ENCODE assay signal across 2 cellular contexts in the genomic region with DNA sequence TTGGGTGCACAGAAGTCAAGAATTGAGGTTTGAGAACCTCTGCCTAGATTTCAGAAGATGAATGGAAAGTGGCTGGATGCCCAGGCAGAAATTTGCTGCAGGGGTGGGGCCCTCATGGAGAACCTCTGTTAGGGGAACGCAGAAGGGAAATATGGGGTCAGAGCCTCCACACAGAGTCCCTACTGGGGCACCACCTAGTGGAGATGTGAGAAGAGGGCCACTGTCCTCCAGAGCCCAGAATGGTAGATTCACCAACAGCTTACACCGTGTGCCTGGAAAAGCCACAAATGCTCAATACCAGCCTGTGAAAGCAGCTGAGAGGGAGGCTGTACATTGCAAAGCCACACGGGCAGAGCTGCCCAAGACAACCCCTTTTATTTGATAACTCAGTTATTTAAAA.
TF ChIP-seq lines count a peak whose summit lies in the region.

No MANE protein-coding gene starts in this region.

TF ChIP-seq in SK-N-SH treated with all-trans-retinoic acid at 6 μM for 48 hours, 23 proteins besides CTCF, POLR2A, EP300 and RAD21 (continued from another document):
- TF ChIP-seq, protein P1, sequence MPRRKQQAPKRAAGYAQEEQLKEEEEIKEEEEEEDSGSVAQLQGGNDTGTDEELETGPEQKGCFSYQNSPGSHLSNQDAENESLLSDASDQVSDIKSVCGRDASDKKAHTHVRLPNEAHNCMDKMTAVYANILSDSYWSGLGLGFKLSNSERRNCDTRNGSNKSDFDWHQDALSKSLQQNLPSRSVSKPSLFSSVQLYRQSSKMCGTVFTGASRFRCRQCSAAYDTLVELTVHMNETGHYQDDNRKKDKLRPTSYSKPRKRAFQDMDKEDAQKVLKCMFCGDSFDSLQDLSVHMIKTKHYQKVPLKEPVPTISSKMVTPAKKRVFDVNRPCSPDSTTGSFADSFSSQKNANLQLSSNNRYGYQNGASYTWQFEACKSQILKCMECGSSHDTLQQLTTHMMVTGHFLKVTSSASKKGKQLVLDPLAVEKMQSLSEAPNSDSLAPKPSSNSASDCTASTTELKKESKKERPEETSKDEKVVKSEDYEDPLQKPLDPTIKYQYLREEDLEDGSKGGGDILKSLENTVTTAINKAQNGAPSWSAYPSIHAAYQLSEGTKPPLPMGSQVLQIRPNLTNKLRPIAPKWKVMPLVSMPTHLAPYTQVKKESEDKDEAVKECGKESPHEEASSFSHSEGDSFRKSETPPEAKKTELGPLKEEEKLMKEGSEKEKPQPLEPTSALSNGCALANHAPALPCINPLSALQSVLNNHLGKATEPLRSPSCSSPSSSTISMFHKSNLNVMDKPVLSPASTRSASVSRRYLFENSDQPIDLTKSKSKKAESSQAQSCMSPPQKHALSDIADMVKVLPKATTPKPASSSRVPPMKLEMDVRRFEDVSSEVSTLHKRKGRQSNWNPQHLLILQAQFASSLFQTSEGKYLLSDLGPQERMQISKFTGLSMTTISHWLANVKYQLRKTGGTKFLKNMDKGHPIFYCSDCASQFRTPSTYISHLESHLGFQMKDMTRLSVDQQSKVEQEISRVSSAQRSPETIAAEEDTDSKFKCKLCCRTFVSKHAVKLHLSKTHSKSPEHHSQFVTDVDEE (CRISPR knock-in tag; IDR thresholded peaks at IDR 0.05) = no peak
- TF ChIP-seq, protein P2, sequence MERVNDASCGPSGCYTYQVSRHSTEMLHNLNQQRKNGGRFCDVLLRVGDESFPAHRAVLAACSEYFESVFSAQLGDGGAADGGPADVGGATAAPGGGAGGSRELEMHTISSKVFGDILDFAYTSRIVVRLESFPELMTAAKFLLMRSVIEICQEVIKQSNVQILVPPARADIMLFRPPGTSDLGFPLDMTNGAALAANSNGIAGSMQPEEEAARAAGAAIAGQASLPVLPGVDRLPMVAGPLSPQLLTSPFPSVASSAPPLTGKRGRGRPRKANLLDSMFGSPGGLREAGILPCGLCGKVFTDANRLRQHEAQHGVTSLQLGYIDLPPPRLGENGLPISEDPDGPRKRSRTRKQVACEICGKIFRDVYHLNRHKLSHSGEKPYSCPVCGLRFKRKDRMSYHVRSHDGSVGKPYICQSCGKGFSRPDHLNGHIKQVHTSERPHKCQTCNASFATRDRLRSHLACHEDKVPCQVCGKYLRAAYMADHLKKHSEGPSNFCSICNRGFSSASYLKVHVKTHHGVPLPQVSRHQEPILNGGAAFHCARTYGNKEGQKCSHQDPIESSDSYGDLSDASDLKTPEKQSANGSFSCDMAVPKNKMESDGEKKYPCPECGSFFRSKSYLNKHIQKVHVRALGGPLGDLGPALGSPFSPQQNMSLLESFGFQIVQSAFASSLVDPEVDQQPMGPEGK (CRISPR knock-in tag; IDR thresholded peaks at IDR 0.05; ENCODE audit: borderline replicate concordance) = no peak
TF ChIP-seq in SK-N-SH treated with all-trans-retinoic acid at 6 μM for 48 hours: peak in this region for 0.

TF ChIP-seq in WTC11, 78 proteins besides CTCF, POLR2A, EP300 and RAD21 (continued from another document):
- TF ChIP-seq, protein P3, sequence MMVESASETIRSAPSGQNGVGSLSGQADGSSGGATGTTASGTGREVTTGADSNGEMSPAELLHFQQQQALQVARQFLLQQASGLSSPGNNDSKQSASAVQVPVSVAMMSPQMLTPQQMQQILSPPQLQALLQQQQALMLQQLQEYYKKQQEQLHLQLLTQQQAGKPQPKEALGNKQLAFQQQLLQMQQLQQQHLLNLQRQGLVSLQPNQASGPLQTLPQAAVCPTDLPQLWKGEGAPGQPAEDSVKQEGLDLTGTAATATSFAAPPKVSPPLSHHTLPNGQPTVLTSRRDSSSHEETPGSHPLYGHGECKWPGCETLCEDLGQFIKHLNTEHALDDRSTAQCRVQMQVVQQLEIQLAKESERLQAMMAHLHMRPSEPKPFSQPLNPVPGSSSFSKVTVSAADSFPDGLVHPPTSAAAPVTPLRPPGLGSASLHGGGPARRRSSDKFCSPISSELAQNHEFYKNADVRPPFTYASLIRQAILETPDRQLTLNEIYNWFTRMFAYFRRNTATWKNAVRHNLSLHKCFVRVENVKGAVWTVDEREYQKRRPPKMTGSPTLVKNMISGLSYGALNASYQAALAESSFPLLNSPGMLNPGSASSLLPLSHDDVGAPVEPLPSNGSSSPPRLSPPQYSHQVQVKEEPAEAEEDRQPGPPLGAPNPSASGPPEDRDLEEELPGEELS (CRISPR knock-in tag; IDR thresholded peaks at IDR 0.05) = no peak
